In the genomic region with DNA sequence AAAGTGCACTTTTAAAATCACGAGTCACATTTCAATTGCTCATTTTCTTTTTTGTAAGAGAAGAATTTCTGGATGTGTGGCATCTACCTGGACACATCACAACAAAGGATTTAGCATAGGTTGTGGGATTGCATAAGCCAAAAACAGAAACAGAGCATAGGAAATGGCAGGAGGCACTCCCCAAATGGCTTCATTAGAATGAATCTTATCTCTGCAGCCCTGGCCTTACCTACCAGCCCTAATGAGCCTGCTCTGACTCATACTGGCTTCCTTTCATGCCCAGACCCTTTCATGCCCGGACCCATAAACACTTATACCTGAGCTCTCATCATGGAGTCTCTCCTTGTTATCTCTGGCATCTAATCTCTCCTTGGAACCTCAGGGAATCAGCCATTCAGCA, we compare ENCODE assay signal across 16 cellular contexts. TPM values are rescaled to one million over a fixed set of nuclear protein-coding genes. Genes with fewer than 3 reads are reported as not detected.
DNase-seq lines count a peak whose midpoint lies in the region; ATAC-seq and TF ChIP-seq lines count a peak whose summit lies in the region.
"Had no signal": no experiment of that assay in that cellular context is flagged by ENCODE, and none has a peak within 500 bp of the region (broad histone marks: within the 10 kb centered on the region; RNA-seq: fewer than 3 reads in every experiment).

No MANE protein-coding gene starts in this region.

- POLR2A ChIA-PET in HEK293T (lab: Yijun Ruan, JAX), result no interaction called here

- ATAC-seq in GM21515 (IDR thresholded peaks at IDR 0.05; ENCODE audit: unreplicated experiment) (no peak), HG03354 (IDR thresholded peaks at IDR 0.05; ENCODE audit: poor library complexity, severe bottlenecking, unreplicated experiment) (no peak)
- ATAC-seq: A549 had no signal

- CTCF ChIA-PET in HEK293T (lab: Yijun Ruan, JAX), result no interaction called here

- peak; percentile 57 for DNase-seq in A172 (ENCODE audit: low spot score)
- DNase-seq in HT1080 (ENCODE audit: low read depth), result peak; percentile 55
- peak; percentile 59 for DNase-seq in SW480 (ENCODE audit: low spot score)
- peak; percentile 89 for DNase-seq in islet precursor cell
- DNase-seq in HEK293T (ENCODE audit: extremely low spot score), result no peak
- no peak for DNase-seq in NCI-H526 treated with DMSO at 0.1 percent for 48 hours (lab: John Stamatoyannopoulos, UW)
- DNase-seq: EL, HFFc6, MV-4-11, NCI-H1417 treated with DMSO at 0.1 percent for 48 hours, NCI-H1930, NCI-H510A treated with DMSO at 0.1 percent for 48 hours, SIG-M5 had no signal

TF ChIP-seq in HEK293T, 16 proteins besides CTCF, POLR2A, EP300 and RAD21:
- TF ChIP-seq HDGF (IDR thresholded peaks at IDR 0.05; ENCODE audit: borderline replicate concordance) (no peak), ELF4 (IDR thresholded peaks at IDR 0.05) (no peak), LEF1 (IDR thresholded peaks at IDR 0.05; ENCODE audit: borderline replicate concordance) (no peak), FOXK2 (IDR thresholded peaks at IDR 0.05) (no peak), CTBP1 (IDR thresholded peaks at IDR 0.05; ENCODE audit: borderline replicate concordance) (no peak), L3MBTL2 (conservative IDR thresholded peaks at IDR 0.05) (no peak), FOXA1 (IDR thresholded peaks at IDR 0.05) (no peak), TARDBP (IDR thresholded peaks at IDR 0.05) (no peak), FOXM1 (IDR thresholded peaks at IDR 0.05; ENCODE audit: borderline replicate concordance) (no peak), ZNF384 (IDR thresholded peaks at IDR 0.05) (no peak), SUZ12 (IDR thresholded peaks at IDR 0.05) (no peak)
- TF ChIP-seq, protein P1, sequence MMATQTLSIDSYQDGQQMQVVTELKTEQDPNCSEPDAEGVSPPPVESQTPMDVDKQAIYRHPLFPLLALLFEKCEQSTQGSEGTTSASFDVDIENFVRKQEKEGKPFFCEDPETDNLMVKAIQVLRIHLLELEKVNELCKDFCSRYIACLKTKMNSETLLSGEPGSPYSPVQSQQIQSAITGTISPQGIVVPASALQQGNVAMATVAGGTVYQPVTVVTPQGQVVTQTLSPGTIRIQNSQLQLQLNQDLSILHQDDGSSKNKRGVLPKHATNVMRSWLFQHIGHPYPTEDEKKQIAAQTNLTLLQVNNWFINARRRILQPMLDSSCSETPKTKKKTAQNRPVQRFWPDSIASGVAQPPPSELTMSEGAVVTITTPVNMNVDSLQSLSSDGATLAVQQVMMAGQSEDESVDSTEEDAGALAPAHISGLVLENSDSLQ (IDR thresholded peaks at IDR 0.05), result no peak

RNA-seq across cellular contexts. Expression of gene SPTLC3, which starts 23.9 kb away (rescaled TPM):
- 1.5 and 3.8 TPM in 2 replicates for total RNA-seq in A172 (2014; rRNA removed; shearing (Covaris generic))
- total RNA-seq in HT1080 (2014; rRNA removed; shearing (Covaris generic)), result 6.5 and 8.6 TPM in 2 replicates
- 1.8 and 2.8 TPM in 2 replicates for polyA plus RNA-seq in HT1080 (2015; cell fraction: cytosol; rRNA removed)
- 5.3 and 10.6 TPM in 2 replicates for polyA plus RNA-seq in HT1080 (2015; cell fraction: nucleus; rRNA removed)
- total RNA-seq: HFFc6 had no signal

Comparison
In these comparisons a context has a peak if more than half of its experiments do, and no peak if none do; other contexts are left out.
1. DNase-seq: peak in A172 (single experiment), HT1080 (single experiment), SW480 (single experiment) and islet precursor cell (single experiment); none in HEK293T (single experiment) and NCI-H526 treated with DMSO at 0.1 percent for 48 hours (single experiment).